ENCODE assay signal across 9 cellular contexts in the genomic region with DNA sequence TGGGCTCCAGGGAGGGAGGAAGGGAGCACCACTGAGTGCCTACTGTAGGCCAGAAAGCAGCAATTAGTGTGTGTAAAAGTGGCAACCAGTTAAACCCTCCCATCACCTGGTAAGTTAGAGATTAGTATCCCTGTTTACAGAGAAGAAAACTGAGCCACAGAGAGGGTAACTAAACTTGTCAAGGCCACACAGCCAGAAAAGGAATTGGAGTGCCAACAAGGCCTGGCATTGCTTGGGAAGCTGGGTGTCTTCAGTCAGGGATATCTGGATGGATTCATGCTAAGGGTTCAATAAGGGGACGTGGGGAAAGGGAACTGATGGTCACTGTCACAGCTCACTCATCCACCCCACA. TPM values are rescaled to one million over a fixed set of nuclear protein-coding genes. Genes with fewer than 3 reads are reported as not detected.
DNase-seq lines count a peak whose midpoint lies in the region; ATAC-seq and TF ChIP-seq lines count a peak whose summit lies in the region.
"Had no signal": no experiment of that assay in that cellular context is flagged by ENCODE, and none has a peak within 500 bp of the region (broad histone marks: within the 10 kb centered on the region; RNA-seq: fewer than 3 reads in every experiment).

No MANE protein-coding gene starts in this region.

- TF ChIP-seq CTCF in 22Rv1 (IDR thresholded peaks at IDR 0.05) (no peak), HFF-Myc (IDR thresholded peaks at IDR 0.05; ENCODE audit: low read depth, low read length, missing control alignments) (no peak), astrocyte of the cerebellum (IDR thresholded peaks at IDR 0.05; ENCODE audit: low read depth, low read length, missing control alignments) (no peak), mesothelial cell of epicardium (IDR thresholded peaks at IDR 0.05; ENCODE audit: unreplicated experiment) (no peak), omental fat pad (IDR thresholded peaks at IDR 0.05) (no peak)

- no peak for ATAC-seq in omental fat pad (ENCODE audit: low FRiP score)

- in situ Hi-C loops in astrocyte of the cerebellum (cut with HindIII; ENCODE audit: low sequenced_read_pairs) (loop anchor here (25.0 kb wide), 1 partner anchor 175 kb away; no protein-coding TSS in a partner anchor), KBM-7 (cut with MboI; ENCODE audit: low pct_unique_long_range_greater_than_20kb, low sequenced_read_pairs) (no loop called here)

- H3K4me3 Mint-ChIP-seq in mesothelial cell of epicardium: peak overlapping the region; percentile 78

- H3K4me1 Mint-ChIP-seq in mesothelial cell of epicardium: peaks cover 16% of the 10 kb centered on the region

- H3K36me3 Mint-ChIP-seq in mesothelial cell of epicardium: no peaks in the 10 kb centered on the region

- peak overlapping the region; percentile 70 for H3K27ac Mint-ChIP-seq in mesothelial cell of epicardium

- no peaks in the 10 kb centered on the region for H3K9me3 Mint-ChIP-seq in mesothelial cell of epicardium

- peaks cover 3% of the 10 kb centered on the region for H3K27me3 Mint-ChIP-seq in mesothelial cell of epicardium (ENCODE audit: low read depth)

- peak overlapping the region; percentile 99 for H3K27ac ChIP-seq in 22Rv1

- DNase-seq in HFF-Myc (ENCODE audit: extremely low read depth, low read depth) (no peak), astrocyte of the cerebellum (ENCODE audit: low read depth) (no peak), mesothelial cell of epicardium (ENCODE audit: low spot score in 2 of 2, unreplicated experiment in 2 of 2) (no peak), KBM-7 (no peak), omental fat pad (ENCODE audit: low spot score) (no peak), NCI-H748 (lab: John Stamatoyannopoulos, UW; ENCODE audit: unreplicated experiment) (no peak)
- DNase-seq in NK-92 treated with Interleukin-12 subunit alpha and Interleukin-12 subunit beta, amount 100 ng/mL, for 24 hours (lab: John Stamatoyannopoulos, UW): no peak
- DNase-seq: NCI-H446 treated with DMSO at 0.1 percent for 48 hours had no signal

- H3K4me3 ChIP-seq in HFF-Myc (replicated peaks; ENCODE audit: low read depth, low read length) (peak overlapping the region; percentile 56), astrocyte of the cerebellum (ENCODE audit: low read depth, low read length) (peak overlapping the region; percentile 61)

RNA-seq across cellular contexts. Expression of a gene that starts 23.6 kb away (rescaled TPM):
- total RNA-seq in mesothelial cell of epicardium (21.5 to 24.0 TPM (median 21.9 TPM) in 3 replicates), omental fat pad (1 to 10 TPM in 3 of 4 donors, under 1 TPM in 1; 0.79 to 7.5 (median 3.3) TPM)

RNA-seq across cellular contexts. Expression of a gene that starts 28.1 kb away (rescaled TPM):
- total RNA-seq in mesothelial cell of epicardium: 0.75 to 1.3 TPM (median 1.0 TPM) in 3 replicates
- 10 to 100 TPM in 2 of 4 donors, under 1 TPM in 1, not detected in 1; 0.63 to 23.9 (median 23.2) TPM for total RNA-seq in omental fat pad
